17 cellular contexts compared by ENCODE assay signal in genomic region chr6:1295420-1295819, GRCh38. TPM values are rescaled to one million over a fixed set of nuclear protein-coding genes. Genes with fewer than 3 reads are reported as not detected.
DNase-seq lines count a peak whose midpoint lies in the region; ATAC-seq and TF ChIP-seq lines count a peak whose summit lies in the region.
"Had no signal": no experiment of that assay in that cellular context is flagged by ENCODE, and none has a peak within 500 bp of the region (broad histone marks: within the 10 kb centered on the region; RNA-seq: fewer than 3 reads in every experiment).

No MANE protein-coding gene starts in this region.

- TF ChIP-seq CTCF in HEK293 (tag by site-specific recombination; IDR thresholded peaks at IDR 0.05): no peak
- no peak for TF ChIP-seq CTCF in PC-3 (conservative IDR thresholded peaks at IDR 0.05; ENCODE audit: low read depth, low read length)
- TF ChIP-seq CTCF in prostate gland (IDR thresholded peaks at IDR 0.05): no peak
- TF ChIP-seq CTCF in GM20000 (IDR thresholded peaks at IDR 0.05; ENCODE audit: extremely low read depth, missing control alignments): no peak

- H3K79me2 ChIP-seq in PC-3 (ENCODE audit: low read length): no peaks in the 10 kb centered on the region

- H3K36me3 ChIP-seq in HEK293 (ENCODE audit: control insufficient read depth in 2 of 2, insufficient read depth in 1 of 2, low read length in 2 of 2) (no peaks in the 10 kb centered on the region), PC-3 (ENCODE audit: low read depth, low read length) (no peaks in the 10 kb centered on the region), prostate gland (no peaks in the 10 kb centered on the region)
- H3K36me3 ChIP-seq: BLaER1 treated with 17β-estradiol and CSF1 and Interleukin-3, amounts not matched to agents 10 nM and 100 nM had no signal

- H3K27me3 ChIP-seq in PC-3 (ENCODE audit: low read length) (no peaks in the 10 kb centered on the region), prostate gland (replicated peaks; ENCODE audit: insufficient read depth) (no peaks in the 10 kb centered on the region)
- H3K27me3 ChIP-seq: BLaER1 treated with 17β-estradiol and CSF1 and Interleukin-3, amounts not matched to agents 10 nM and 100 nM had no signal

- no peaks in the 10 kb centered on the region for H3K9me2 ChIP-seq in PC-3 (replicated peaks; ENCODE audit: low read length)

- WGBS in prostate gland: 18% methylated on average over 3 of the region's 3 CpGs

- H4K20me1 ChIP-seq in PC-3 (ENCODE audit: low read length): no peaks in the 10 kb centered on the region
- H4K20me1 ChIP-seq: BLaER1 treated with 17β-estradiol and CSF1 and Interleukin-3, amounts not matched to agents 10 nM and 100 nM had no signal

- ATAC-seq in PC-3 (no peak), HG03097 (IDR thresholded peaks at IDR 0.05; ENCODE audit: low FRiP score, unreplicated experiment) (no peak), GM19397 (IDR thresholded peaks at IDR 0.05; ENCODE audit: unreplicated experiment) (no peak)
- ATAC-seq: HCT116, HepG2 had no signal

- no peaks in the 10 kb centered on the region for H3K9me3 ChIP-seq in HEK293 (ENCODE audit: control insufficient read depth, insufficient read depth, low read depth, low read length)
- no peaks in the 10 kb centered on the region for H3K9me3 ChIP-seq in PC-3 (ENCODE audit: low read length)
- H3K9me3 ChIP-seq in prostate gland: no peaks in the 10 kb centered on the region

- H3K9ac ChIP-seq in PC-3 (ENCODE audit: low read length): no peak overlapping the region
- H3K9ac ChIP-seq: BLaER1 treated with 17β-estradiol and CSF1 and Interleukin-3, amounts not matched to agents 10 nM and 100 nM had no signal

- H3K4me1 ChIP-seq in HEK293 (ENCODE audit: control insufficient read depth, insufficient read depth, low read length) (peaks cover 20% of the 10 kb centered on the region), PC-3 (ENCODE audit: insufficient read depth, low read length) (peaks cover 18% of the 10 kb centered on the region), prostate gland (replicated peaks) (peaks cover 10% of the 10 kb centered on the region)

- H3K4me2 ChIP-seq in PC-3 (ENCODE audit: low read length): peak overlapping the region; percentile 59; the same call in 1 of the 2 replicates
- H3K4me2 ChIP-seq: BLaER1 treated with 17β-estradiol and CSF1 and Interleukin-3, amounts not matched to agents 10 nM and 100 nM had no signal

- DNase-seq in PC-3: no peak
- no peak for DNase-seq in prostate gland (ENCODE audit: low spot score)
- no peak for DNase-seq in GM20000 (ENCODE audit: low spot score)
- no peak for DNase-seq in activated CD8-positive, alpha-beta memory T cell treated with anti-CD3 and anti-CD28 coated beads for 24 hours
- DNase-seq: CD4-positive, CD25-positive, alpha-beta regulatory T cell; CD8-positive, alpha-beta memory T cell; COR-L47; GOT3; H7; KG1 had no signal

- no peak for TF ChIP-seq POLR2A in prostate gland (IDR thresholded peaks at IDR 0.05)

- H3K27ac ChIP-seq in HEK293 (ENCODE audit: extremely low read depth, low read depth, low read length) (no peak overlapping the region; the same call in 1 of the 2 replicates), PC-3 (ENCODE audit: low read length) (peak overlapping the region; percentile 24; the same call in 1 of the 2 replicates), prostate gland (peak overlapping the region; percentile 20 to 24)
- H3K27ac ChIP-seq: BLaER1 treated with 17β-estradiol and CSF1 and Interleukin-3, amounts not matched to agents 10 nM and 100 nM had no signal

- no peak overlapping the region for H2AFZ ChIP-seq in PC-3 (ENCODE audit: low read length)

- H3F3A ChIP-seq in PC-3 (ENCODE audit: low read length, unreplicated experiment): no peaks in the 10 kb centered on the region

- CTCF ChIA-PET in HEK293 (lab: Yijun Ruan, JAX): no interaction called here
- CTCF ChIA-PET in PC-3 (lab: Charles Lee): no interaction called here

- H3K4me3 ChIP-seq in HEK293 (ENCODE audit: low read depth, low read length): no peak overlapping the region
- H3K4me3 ChIP-seq in PC-3 (ENCODE audit: low read length): no peak overlapping the region
- H3K4me3 ChIP-seq in prostate gland: no peak overlapping the region
- H3K4me3 ChIP-seq: BLaER1 treated with 17β-estradiol and CSF1 and Interleukin-3, amounts not matched to agents 10 nM and 100 nM had no signal

- POLR2A ChIA-PET in HEK293 (lab: Yijun Ruan, JAX): no interaction called here
- POLR2A ChIA-PET in PC-3 (lab: Charles Lee; ENCODE audit: unreplicated experiment): no interaction called here

- BruUV-seq in PC-3 (replicated peaks; lab: Mats Ljungman, UMichigan): no TSS peak

- intact Hi-C loops in PC-3 (cut with micrococcal nuclease): no loop called here
- intact Hi-C loops in prostate gland (cut with DNase I): no loop called here

TF ChIP-seq in HEK293, 187 proteins besides CTCF, POLR2A, EP300 and RAD21:
- peak; percentile 47; the same call in 1 of the 2 replicates for TF ChIP-seq SCRT1 (tag by site-specific recombination; IDR thresholded peaks at IDR 0.05; ENCODE audit: borderline replicate concordance)
- TF ChIP-seq ZBTB8A (tag by site-specific recombination; IDR thresholded peaks at IDR 0.05): peak; percentile 26; the same call in 1 of the 2 replicates
- TF ChIP-seq ZNF843 (tag by site-specific recombination; IDR thresholded peaks at IDR 0.05): peak; percentile 69; the same call in 1 of the 2 replicates
- peak; percentile 48 for TF ChIP-seq ZIC2 (tag by site-specific recombination; IDR thresholded peaks at IDR 0.05)
- TF ChIP-seq KLF9 (tag by site-specific recombination; IDR thresholded peaks at IDR 0.05; ENCODE audit: low read depth): no peak
- peak; percentile 53 for TF ChIP-seq FEZF1 (tag by site-specific recombination; IDR thresholded peaks at IDR 0.05)
- TF ChIP-seq ZBTB48 (tag by site-specific recombination; IDR thresholded peaks at IDR 0.05): peak; percentile 45; the same call in 1 of the 2 replicates
- peak; percentile 41 for TF ChIP-seq ZXDB (tag by site-specific recombination; IDR thresholded peaks at IDR 0.05)
- TF ChIP-seq IKZF3 (tag by site-specific recombination; IDR thresholded peaks at IDR 0.05): peak; percentile 41; the same call in 1 of the 2 replicates
- peak; percentile 90 for TF ChIP-seq OSR2 (tag by site-specific recombination; IDR thresholded peaks at IDR 0.05)
- TF ChIP-seq GLI4 (tag by site-specific recombination; IDR thresholded peaks at IDR 0.05): no peak
- no peak for TF ChIP-seq ZNF791 (tag by site-specific recombination; IDR thresholded peaks at IDR 0.05)
- TF ChIP-seq ZBTB17 (tag by site-specific recombination; IDR thresholded peaks at IDR 0.05): 0 out of 2 replicates have a peak, but pooled peaks have one; percentile 35

RNA-seq across cellular contexts. Expression of gene FOXQ1, which starts 16.5 kb away (rescaled TPM):
- total RNA-seq in PC-3 (2014; rRNA removed) (7.5 and 12.4 TPM in 2 replicates), prostate gland (10 to 100 TPM; 20.3 to 38.6 TPM)
- total RNA-seq: B cell; CD4-positive, CD25-positive, alpha-beta regulatory T cell; CD8-positive, alpha-beta memory T cell had no signal
